In genomic region chr7:1426474-1426873, GRCh38 we compare ENCODE assay signal across 22 cellular contexts.
"Had no signal": no experiment of that assay in that cellular context is flagged by ENCODE, and none has a peak within 500 bp of the region (broad histone marks: within the 10 kb centered on the region; RNA-seq: fewer than 3 reads in every experiment).

No MANE protein-coding gene starts in this region.

- H3K4me1 ChIP-seq: foreskin keratinocyte, gastroesophageal sphincter, left lung, lower lobe of right lung had no signal

- H3K4me3 Mint-ChIP-seq: immature natural killer cell, mesothelial cell of epicardium had no signal

- H3K36me3 ChIP-seq: esophagus muscularis mucosa, gastroesophageal sphincter, heart left ventricle, left lung, lower lobe of right lung had no signal

- H3K9me3 Mint-ChIP-seq: immature natural killer cell, mesothelial cell of epicardium had no signal

- H3K36me3 Mint-ChIP-seq: immature natural killer cell, mesothelial cell of epicardium had no signal

- DNase-seq: dermis blood vessel endothelial cell; dorsolateral prefrontal cortex; effector CD4-positive, alpha-beta T cell; effector memory CD4-positive, alpha-beta T cell; foreskin keratinocyte; heart left ventricle; hypothalamus; immature natural killer cell; islet precursor cell; left cardiac atrium; left lung; left ventricle myocardium superior; lower lobe of right lung; mesenchymal stem cell had no signal

- H2AFZ ChIP-seq: hepatocyte had no signal

- H3K9me3 ChIP-seq: esophagus muscularis mucosa, gastroesophageal sphincter, heart left ventricle, left lung, lower lobe of right lung had no signal

- H3K4me1 Mint-ChIP-seq: immature natural killer cell had no signal

- H3K79me2 ChIP-seq: hepatocyte had no signal

- H3K4me2 ChIP-seq: hepatocyte had no signal

- H3K27ac ChIP-seq: coronary artery, dorsolateral prefrontal cortex, esophagus muscularis mucosa, foreskin keratinocyte, gastroesophageal sphincter, heart left ventricle, hepatocyte, left lung, lower lobe of right lung had no signal

- H3K27ac Mint-ChIP-seq: immature natural killer cell, mesothelial cell of epicardium had no signal

- FAIRE-seq: colon, endothelial cell of umbilical vein, frontal cortex had no signal

- H3K4me3 ChIP-seq: coronary artery, dorsolateral prefrontal cortex, esophagus muscularis mucosa, gastroesophageal sphincter, heart left ventricle, hepatocyte, left lung, lower lobe of right lung had no signal
